9 cellular contexts compared by ENCODE assay signal in the genomic region with DNA sequence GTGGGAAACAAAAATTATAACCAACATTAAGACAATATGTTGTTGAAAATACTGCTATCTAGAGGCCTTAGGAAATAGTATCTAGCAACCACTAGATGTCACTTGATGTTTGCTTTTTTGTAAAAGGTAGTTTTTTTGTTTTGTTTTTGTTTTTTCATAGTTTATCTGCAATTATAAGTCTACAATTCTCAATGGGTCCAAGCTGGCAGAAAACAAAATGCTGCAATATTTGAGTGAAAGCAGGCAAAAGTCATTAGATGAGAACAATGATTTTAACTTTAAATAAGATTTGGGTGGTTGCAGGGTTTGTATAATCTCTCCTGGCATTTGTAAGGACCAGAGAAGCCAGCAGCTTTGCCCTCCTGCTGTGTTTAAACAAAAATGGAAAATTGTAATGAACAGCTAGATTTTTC. TPM values are rescaled to one million over a fixed set of nuclear protein-coding genes. Genes with fewer than 3 reads are reported as not detected.
DNase-seq lines count a peak whose midpoint lies in the region; ATAC-seq, FAIRE-seq and TF ChIP-seq lines count a peak whose summit lies in the region.
"Had no signal": no experiment of that assay in that cellular context is flagged by ENCODE, and none has a peak within 500 bp of the region (broad histone marks: within the 10 kb centered on the region; RNA-seq: fewer than 3 reads in every experiment).

No MANE protein-coding gene starts in this region.

- no peaks in the 10 kb centered on the region for H3K9me3 ChIP-seq in suprapubic skin
- H3K9me3 ChIP-seq: neutrophil had no signal

- H3K27ac Mint-ChIP-seq in activated CD4-positive, alpha-beta T cell treated with anti-CD3 and anti-CD28 coated beads, Interleukin-2, amount 10 ng/mL, durations not matched to agents 7 days and 5 days = no peak overlapping the region
- no peak overlapping the region for H3K27ac Mint-ChIP-seq in activated CD4-positive, alpha-beta memory T cell treated with anti-CD3 and anti-CD28 coated beads, Interleukin-2, amount 10 ng/mL, durations not matched to agents 7 days and 5 days

- no peak for TF ChIP-seq POLR2A in suprapubic skin (IDR thresholded peaks at IDR 0.05)

- no peak overlapping the region for H3K4me3 Mint-ChIP-seq in activated CD4-positive, alpha-beta T cell treated with anti-CD3 and anti-CD28 coated beads, Interleukin-2, amount 10 ng/mL, durations not matched to agents 7 days and 5 days
- no peak overlapping the region for H3K4me3 Mint-ChIP-seq in activated CD4-positive, alpha-beta memory T cell treated with anti-CD3 and anti-CD28 coated beads, Interleukin-2, amount 10 ng/mL, durations not matched to agents 7 days and 5 days

- peak; percentile 38 to 45 for TF ChIP-seq CTCF in suprapubic skin (IDR thresholded peaks at IDR 0.05)

- intact Hi-C loops in left cardiac atrium (cut with DNase I) = loop anchor here in 1 of 2 donors (5.0 kb wide), 2 partner anchors 284 to 444 kb away; no protein-coding TSS in a partner anchor

- H3K9me3 Mint-ChIP-seq in activated CD4-positive, alpha-beta T cell treated with anti-CD3 and anti-CD28 coated beads, Interleukin-2, amount 10 ng/mL, durations not matched to agents 7 days and 5 days = no peaks in the 10 kb centered on the region
- H3K9me3 Mint-ChIP-seq in activated CD4-positive, alpha-beta memory T cell treated with anti-CD3 and anti-CD28 coated beads, Interleukin-2, amount 10 ng/mL, durations not matched to agents 7 days and 5 days = no peaks in the 10 kb centered on the region

- no peak overlapping the region for H3K4me3 ChIP-seq in suprapubic skin

- CTCF ChIA-PET in activated CD4-positive, alpha-beta T cell treated with anti-CD3 and anti-CD28 coated beads, Interleukin-2, amount 10 ng/mL, durations not matched to agents 7 days and 5 days (lab: Charles Lee) = interaction anchor here (0.6 kb wide), 1 partner anchor 29 kb away, joined by 3 read pairs; no protein-coding TSS in a partner anchor
- CTCF ChIA-PET in activated CD4-positive, alpha-beta memory T cell treated with anti-CD3 and anti-CD28 coated beads, Interleukin-2, amount 10 ng/mL, durations not matched to agents 7 days and 5 days (lab: Charles Lee) = interaction anchor here (0.9 to 1.6 kb wide), 6 partner anchors 11 to 618 kb away, joined by 4 to 5 read pairs (median 4); no protein-coding TSS in a partner anchor

- FAIRE-seq in TTC549 (lab: Jason Lieb, UNC) = peak; percentile 92

- H3K36me3 ChIP-seq in suprapubic skin = no peaks in the 10 kb centered on the region
- H3K36me3 ChIP-seq: neutrophil had no signal

- H3K4me1 ChIP-seq in suprapubic skin = peaks cover 5% of the 10 kb centered on the region

- POLR2A ChIA-PET in activated CD4-positive, alpha-beta T cell treated with anti-CD3 and anti-CD28 coated beads, Interleukin-2, amount 10 ng/mL, durations not matched to agents 7 days and 5 days (lab: Charles Lee) = no interaction called here
- POLR2A ChIA-PET in activated CD4-positive, alpha-beta memory T cell treated with anti-CD3 and anti-CD28 coated beads, Interleukin-2, amount 10 ng/mL, durations not matched to agents 7 days and 5 days (lab: Charles Lee) = no interaction called here

- DNase-seq in DMS114 treated with DMSO at 0.1 percent for 48 hours (lab: John Stamatoyannopoulos, UW; ENCODE audit: unreplicated experiment) = peak; percentile 60
- no peak for DNase-seq in left cardiac atrium
- DNase-seq in suprapubic skin (ENCODE audit: low spot score in 2 of 2) = no peak
- no peak for DNase-seq in activated CD4-positive, alpha-beta T cell treated with anti-CD3 and anti-CD28 coated beads, Interleukin-2, amount 10 ng/mL, durations not matched to agents 7 days and 5 days
- DNase-seq in activated CD4-positive, alpha-beta memory T cell treated with anti-CD3 and anti-CD28 coated beads, Interleukin-2, amount 10 ng/mL, durations not matched to agents 7 days and 5 days = no peak
- DNase-seq in stimulated activated CD4-positive, alpha-beta T cell treated with anti-CD3 and anti-CD28 coated beads, Interleukin-12 subunit alpha, Interleukin-12 subunit beta, amount 100 ng/mL, for 4 hours = no peak

- H3K27me3 Mint-ChIP-seq in activated CD4-positive, alpha-beta T cell treated with anti-CD3 and anti-CD28 coated beads, Interleukin-2, amount 10 ng/mL, durations not matched to agents 7 days and 5 days = peaks cover 7% of the 10 kb centered on the region
- H3K27me3 Mint-ChIP-seq in activated CD4-positive, alpha-beta memory T cell treated with anti-CD3 and anti-CD28 coated beads, Interleukin-2, amount 10 ng/mL, durations not matched to agents 7 days and 5 days = peaks cover 5% of the 10 kb centered on the region

- H3K27me3 ChIP-seq in suprapubic skin = no peaks in the 10 kb centered on the region
- H3K27me3 ChIP-seq: neutrophil had no signal

- peaks cover 6% of the 10 kb centered on the region for H3K4me1 Mint-ChIP-seq in activated CD4-positive, alpha-beta T cell treated with anti-CD3 and anti-CD28 coated beads, Interleukin-2, amount 10 ng/mL, durations not matched to agents 7 days and 5 days
- H3K4me1 Mint-ChIP-seq in activated CD4-positive, alpha-beta memory T cell treated with anti-CD3 and anti-CD28 coated beads, Interleukin-2, amount 10 ng/mL, durations not matched to agents 7 days and 5 days = peaks cover 12% of the 10 kb centered on the region

- H3K36me3 Mint-ChIP-seq in activated CD4-positive, alpha-beta T cell treated with anti-CD3 and anti-CD28 coated beads, Interleukin-2, amount 10 ng/mL, durations not matched to agents 7 days and 5 days (ENCODE audit: low read depth) = no peaks in the 10 kb centered on the region
- no peaks in the 10 kb centered on the region for H3K36me3 Mint-ChIP-seq in activated CD4-positive, alpha-beta memory T cell treated with anti-CD3 and anti-CD28 coated beads, Interleukin-2, amount 10 ng/mL, durations not matched to agents 7 days and 5 days (ENCODE audit: low read depth)

- ATAC-seq in HG03432 (IDR thresholded peaks at IDR 0.05; ENCODE audit: unreplicated experiment) (peak; percentile 59), left cardiac atrium (peak; percentile 48 to 58)

- H3K27ac ChIP-seq in suprapubic skin = peak overlapping the region; percentile 30
- H3K27ac ChIP-seq: neutrophil had no signal

- no peak for TF ChIP-seq EP300 in suprapubic skin (IDR thresholded peaks at IDR 0.05)

RNA-seq across cellular contexts. Expression of a gene that starts 27.0 kb away (rescaled TPM):
- 10 to 100 TPM; 76.6 to 83.6 TPM for total RNA-seq in left cardiac atrium
- 10 to 100 TPM; 49.3 to 69.4 (median 64.2) TPM for total RNA-seq in suprapubic skin
- total RNA-seq in activated CD4-positive, alpha-beta T cell treated with anti-CD3 and anti-CD28 coated beads, Interleukin-2, amount 10 ng/mL, durations not matched to agents 7 days and 5 days = 100 to 1,000 TPM; 291 to 308 TPM
- 100 to 1,000 TPM; 267 to 282 TPM for total RNA-seq in activated CD4-positive, alpha-beta memory T cell treated with anti-CD3 and anti-CD28 coated beads, Interleukin-2, amount 10 ng/mL, durations not matched to agents 7 days and 5 days
